1 cellular context compared by ENCODE assay signal in genomic region chr7:27160546-27161213, GRCh38.
TF ChIP-seq lines count a peak whose summit lies in the region.

No MANE protein-coding gene starts in this region.

TF ChIP-seq in HEK293, 187 proteins besides CTCF, POLR2A, EP300 and RAD21 (continued from another document):
- TF ChIP-seq ZNF692 (tag by site-specific recombination; IDR thresholded peaks at IDR 0.05) (no peak), ZNF280C (tag by site-specific recombination; IDR thresholded peaks at IDR 0.05) (no peak), PRDM4 (tag by site-specific recombination; IDR thresholded peaks at IDR 0.05) (no peak), SP3 (tag by site-specific recombination; IDR thresholded peaks at IDR 0.05) (no peak), ZNF394 (tag by site-specific recombination; IDR thresholded peaks at IDR 0.05; ENCODE audit: borderline replicate concordance) (no peak), ZNF174 (tag by site-specific recombination; IDR thresholded peaks at IDR 0.05) (no peak), ZNF335 (tag by site-specific recombination; conservative IDR thresholded peaks at IDR 0.05) (peak; percentile 64), ZNF423 (tag by site-specific recombination; IDR thresholded peaks at IDR 0.05) (no peak), ZNF555 (tag by site-specific recombination; conservative IDR thresholded peaks at IDR 0.05) (no peak), ZIC2 (tag by site-specific recombination; IDR thresholded peaks at IDR 0.05) (peak; percentile 20; the same call in 1 of the 2 replicates), ZNF600 (tag by site-specific recombination; IDR thresholded peaks at IDR 0.05) (no peak), ZBTB21 (tag by site-specific recombination; IDR thresholded peaks at IDR 0.05) (no peak), ZNF37A (tag by site-specific recombination; IDR thresholded peaks at IDR 0.05) (no peak), MEIS1 (CRISPR knock-in tag; IDR thresholded peaks at IDR 0.05; ENCODE audit: borderline replicate concordance) (no peak), ZNF114 (tag by site-specific recombination; IDR thresholded peaks at IDR 0.05) (no peak), ZNF24 (tag by site-specific recombination; IDR thresholded peaks at IDR 0.05) (no peak), ZNF23 (tag by site-specific recombination; IDR thresholded peaks at IDR 0.05; ENCODE audit: borderline replicate concordance) (no peak), ZNF404 (tag by site-specific recombination; IDR thresholded peaks at IDR 0.05) (no peak), ZFP69B (tag by site-specific recombination; IDR thresholded peaks at IDR 0.05) (no peak)
